Comparison of ENCODE assay signal across 1 cellular context in the genomic region with DNA sequence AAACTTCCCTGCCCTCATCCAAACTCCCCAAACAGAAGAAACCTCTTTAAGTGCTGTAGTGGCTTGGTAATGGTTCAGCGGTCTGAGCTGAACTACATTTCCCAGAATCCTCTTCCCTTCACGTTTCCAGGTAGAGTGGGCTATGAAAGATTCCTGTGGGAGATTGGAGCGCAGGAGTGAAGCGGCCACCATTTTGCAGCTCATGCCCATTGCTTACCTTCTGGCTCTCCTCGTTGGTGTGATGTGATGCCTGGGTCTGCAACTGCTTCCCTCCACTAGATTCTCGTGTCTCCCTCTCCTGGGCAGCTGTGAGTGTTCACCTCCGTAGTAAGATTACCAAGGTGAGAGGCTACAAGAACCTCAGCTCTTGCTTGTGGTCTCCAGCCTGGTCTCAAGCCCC.
TF ChIP-seq lines count a peak whose summit lies in the region.

No MANE protein-coding gene starts in this region.

TF ChIP-seq in HCT116, 20 proteins besides CTCF, POLR2A, EP300 and RAD21 (continued from another document):
- TF ChIP-seq, protein P1, sequence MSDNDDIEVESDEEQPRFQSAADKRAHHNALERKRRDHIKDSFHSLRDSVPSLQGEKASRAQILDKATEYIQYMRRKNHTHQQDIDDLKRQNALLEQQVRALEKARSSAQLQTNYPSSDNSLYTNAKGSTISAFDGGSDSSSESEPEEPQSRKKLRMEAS (IDR thresholded peaks at IDR 0.05), result no peak
- TF ChIP-seq JUND (IDR thresholded peaks at IDR 0.05) (no peak), REST (IDR thresholded peaks at IDR 0.05; ENCODE audit: low read depth) (no peak), EGR1 (IDR thresholded peaks at IDR 0.05; ENCODE audit: low read depth) (no peak), SIN3A (IDR thresholded peaks at IDR 0.05; ENCODE audit: low read depth) (no peak), ELF1 (IDR thresholded peaks at IDR 0.05; ENCODE audit: borderline replicate concordance, low read depth) (no peak), ZFX (IDR thresholded peaks at IDR 0.05) (no peak), CBX3 (IDR thresholded peaks at IDR 0.05; ENCODE audit: low read depth) (no peak)
- TF ChIP-seq, protein P2, sequence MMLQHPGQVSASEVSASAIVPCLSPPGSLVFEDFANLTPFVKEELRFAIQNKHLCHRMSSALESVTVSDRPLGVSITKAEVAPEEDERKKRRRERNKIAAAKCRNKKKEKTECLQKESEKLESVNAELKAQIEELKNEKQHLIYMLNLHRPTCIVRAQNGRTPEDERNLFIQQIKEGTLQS (IDR thresholded peaks at IDR 0.05), result no peak
